16 cellular contexts compared by ENCODE assay signal in the genomic region with DNA sequence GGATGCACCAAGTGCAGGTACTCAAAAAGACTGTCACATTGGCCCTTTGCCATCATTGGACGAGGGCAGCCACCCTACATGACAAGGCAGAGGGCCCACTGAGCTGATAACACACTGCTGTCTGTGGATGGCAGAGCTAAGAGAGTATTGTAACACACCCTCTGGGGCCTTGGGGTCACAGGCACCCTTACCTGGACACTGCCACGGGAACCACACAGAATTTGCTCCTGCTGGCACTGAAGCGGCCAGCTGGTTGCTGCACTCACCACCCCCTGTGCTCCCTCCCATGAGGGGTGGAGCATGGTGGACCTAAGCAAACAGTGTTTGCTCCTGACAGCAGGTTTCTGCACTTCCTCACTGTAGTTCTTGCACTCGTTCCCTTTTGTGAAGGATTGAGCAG.
A peak's percentile ranks its signal among the peaks of the same experiment; 100 is the strongest.
DNase-seq lines count a peak whose midpoint lies in the region; ATAC-seq, FAIRE-seq and TF ChIP-seq lines count a peak whose summit lies in the region.
"Had no signal": no experiment of that assay in that cellular context is flagged by ENCODE, and none has a peak within 500 bp of the region (broad histone marks: within the 10 kb centered on the region; RNA-seq: fewer than 3 reads in every experiment).

No MANE protein-coding gene starts in this region.

- H3K4me3 ChIP-seq in K562, result no peak overlapping the region
- no peak overlapping the region for H3K4me3 ChIP-seq in neural progenitor cell
- no peak overlapping the region for H3K4me3 ChIP-seq in hepatocyte
- H3K4me3 ChIP-seq: BLaER1, HAP-1 had no signal

- 10% methylated on average over 4 of the region's 4 CpGs for WGBS in K562 (ENCODE audit: insufficient coverage, low coverage, missing lambda C conversion rate)
- WGBS in hepatocyte (ENCODE audit: low lambda C conversion rate, missing lambda C conversion rate), result 59% methylated on average over 4 of the region's 4 CpGs

- TF ChIP-seq RAD21 in K562 (CRISPR knock-in tag; conservative IDR thresholded peaks at IDR 0.05 in 1 of 2, IDR thresholded peaks at IDR 0.05 in 1 of 2), result no peak

- TF ChIP-seq EP300 in K562 (IDR thresholded peaks at IDR 0.05; ENCODE audit: low read length), result no peak

- H3K36me3 Mint-ChIP-seq in neural progenitor cell, result no peaks in the 10 kb centered on the region
- H3K36me3 Mint-ChIP-seq: CD8-positive, alpha-beta memory T cell had no signal

- H2AFZ ChIP-seq in K562 (ENCODE audit: low read depth, low read length) (no peak overlapping the region; the same call in 1 of the 2 replicates), neural progenitor cell (replicated peaks) (peak overlapping the region; percentile 4), hepatocyte (no peak overlapping the region)

- DNase-seq in NOMO-1 treated with DMSO at 0.1 percent for 48 hours (lab: John Stamatoyannopoulos, UW; ENCODE audit: unreplicated experiment) (peak; percentile 0), NOMO-1 (lab: John Stamatoyannopoulos, UW; ENCODE audit: unreplicated experiment in 2 of 2) (no peak), K562 (ENCODE audit: extremely low read depth in 1 of 4, low spot score in 3 of 4) (no peak), neural progenitor cell (ENCODE audit: low spot score) (peak; percentile 16), NCI-H2227 (lab: John Stamatoyannopoulos, UW; ENCODE audit: unreplicated experiment) (no peak), A172 (ENCODE audit: low spot score) (no peak), NCI-H748 (lab: John Stamatoyannopoulos, UW; ENCODE audit: unreplicated experiment) (no peak), hepatocyte (ENCODE audit: low spot score) (no peak)
- DNase-seq: AML-193; Caco-2; CD8-positive, alpha-beta memory T cell; DMS53 had no signal

- no peak for FAIRE-seq in K562 (lab: Jason Lieb, UNC)

- intact Hi-C loops in K562 (cut with micrococcal nuclease), result no loop called here

- CTCF ChIA-PET in K562 (lab: Yijun Ruan, JAX; ENCODE audit: low intra/inter-chr PET ratio), result no interaction called here

- no TSS peak for BruUV-seq in K562 (replicated peaks; lab: Mats Ljungman, UMichigan)

- H3K27me3 ChIP-seq in K562 (ENCODE audit: control insufficient read depth in 2 of 2, insufficient read depth in 2 of 2, low read length in 2 of 2) (0 out of 5 replicates have a peak, but pooled peaks cover 0 to 4% of the 10 kb centered on the region in 2 experiments), neural progenitor cell (no peaks in the 10 kb centered on the region), hepatocyte (no peaks in the 10 kb centered on the region)
- H3K27me3 ChIP-seq: BLaER1 had no signal

- H3K27ac Mint-ChIP-seq in neural progenitor cell, result no peak overlapping the region
- H3K27ac Mint-ChIP-seq: CD8-positive, alpha-beta memory T cell; IgD-negative memory B cell had no signal

- no peaks in the 10 kb centered on the region for H4K20me1 ChIP-seq in K562 (replicated peaks; ENCODE audit: control insufficient read depth, insufficient read depth, low read length)
- no peaks in the 10 kb centered on the region for H4K20me1 ChIP-seq in neural progenitor cell (ENCODE audit: low read depth)
- H4K20me1 ChIP-seq in hepatocyte (ENCODE audit: insufficient read depth, poor library complexity, severe bottlenecking), result no peaks in the 10 kb centered on the region
- H4K20me1 ChIP-seq: BLaER1 had no signal

- H3K79me2 ChIP-seq in K562 (ENCODE audit: control insufficient read depth, insufficient read depth, low read length) (no peaks in the 10 kb centered on the region), neural progenitor cell (ENCODE audit: low read depth) (no peaks in the 10 kb centered on the region), hepatocyte (no peaks in the 10 kb centered on the region)

- in situ Hi-C loops in K562 (cut with MboI), result no loop called here

- no peaks in the 10 kb centered on the region for H3K36me3 ChIP-seq in K562 (ENCODE audit: control insufficient read depth, insufficient read depth, low read length)
- no peaks in the 10 kb centered on the region for H3K36me3 ChIP-seq in neural progenitor cell
- H3K36me3 ChIP-seq in hepatocyte (replicated peaks; ENCODE audit: insufficient read depth, low read depth), result no peaks in the 10 kb centered on the region
- H3K36me3 ChIP-seq: BLaER1, HAP-1 had no signal

- H3K4me2 ChIP-seq in K562 (ENCODE audit: insufficient read depth, low read length), result no peak overlapping the region
- H3K4me2 ChIP-seq in neural progenitor cell, result no peak overlapping the region
- no peak overlapping the region for H3K4me2 ChIP-seq in hepatocyte
- H3K4me2 ChIP-seq: BLaER1 had no signal

- peak; percentile 39; the same call in 1 of the 3 replicates for ATAC-seq in K562

- no peak for TF ChIP-seq CTCF in K562 (IDR thresholded peaks at IDR 0.05 in 2 of 3, conservative IDR thresholded peaks at IDR 0.05 in 1 of 3; ENCODE audit: insufficient read depth in 2 of 3, low read depth in 1 of 3, low read length in 3 of 3)
- TF ChIP-seq CTCF in neural progenitor cell (IDR thresholded peaks at IDR 0.05), result no peak
- TF ChIP-seq CTCF in hepatocyte (IDR thresholded peaks at IDR 0.05; ENCODE audit: poor library complexity), result no peak

- no peak overlapping the region for H3K4me3 Mint-ChIP-seq in neural progenitor cell
- H3K4me3 Mint-ChIP-seq: CD8-positive, alpha-beta memory T cell; IgD-negative memory B cell had no signal

- no peaks in the 10 kb centered on the region for H3F3A ChIP-seq in neural progenitor cell (ENCODE audit: low read depth)

- H3K9ac ChIP-seq in K562 (ENCODE audit: insufficient read depth in 1 of 2, low read depth in 2 of 2, low read length in 2 of 2), result 0 out of 4 replicates have a peak overlapping the region, but pooled peaks of 1 of the 2 experiments have one; percentile 31
- H3K9ac ChIP-seq in neural progenitor cell, result no peak overlapping the region
- H3K9ac ChIP-seq: BLaER1 had no signal

- POLR2A ChIA-PET in K562 (lab: Yijun Ruan, JAX), result interaction anchor here (0.9 kb wide), 1 partner anchor 12 kb away, joined by 3 read pairs; no protein-coding TSS in a partner anchor

- no peaks in the 10 kb centered on the region for H3K9me2 ChIP-seq in hepatocyte (replicated peaks; ENCODE audit: insufficient read depth)

- H3K4me1 ChIP-seq in K562 (replicated peaks in 1 of 2; ENCODE audit: control insufficient read depth in 2 of 2, insufficient read depth in 2 of 2, low read length in 2 of 2) (no peaks in the 10 kb centered on the region; a peak in 1 of 5 replicates), neural progenitor cell (peaks cover 4% of the 10 kb centered on the region), hepatocyte (ENCODE audit: insufficient read depth) (peaks cover 4% of the 10 kb centered on the region)
- H3K4me1 ChIP-seq: BLaER1, Caco-2, HAP-1 had no signal

- H3K4me1 Mint-ChIP-seq in neural progenitor cell, result no peaks in the 10 kb centered on the region
- H3K4me1 Mint-ChIP-seq: CD8-positive, alpha-beta memory T cell; IgD-negative memory B cell had no signal

- H3K27ac ChIP-seq in K562 (ENCODE audit: extremely low read depth, low read depth, low read length) (no peak overlapping the region), neural progenitor cell (no peak overlapping the region), hepatocyte (no peak overlapping the region)
- H3K27ac ChIP-seq: 22Rv1, BLaER1 had no signal

- TF ChIP-seq POLR2A in K562 (conservative IDR thresholded peaks at IDR 0.05), result no peak

- peaks cover 29% of the 10 kb centered on the region for H3K27me3 Mint-ChIP-seq in neural progenitor cell (ENCODE audit: insufficient read depth, low read depth)
- H3K27me3 Mint-ChIP-seq: CD8-positive, alpha-beta memory T cell; IgD-negative memory B cell had no signal

- H3K9me3 Mint-ChIP-seq in neural progenitor cell, result peaks cover 2% of the 10 kb centered on the region

- no peaks in the 10 kb centered on the region for H3K9me3 ChIP-seq in K562 (replicated peaks; ENCODE audit: control insufficient read depth, insufficient read depth, low read depth, low read length)
- no peaks in the 10 kb centered on the region for H3K9me3 ChIP-seq in neural progenitor cell (ENCODE audit: low read depth)
- no peaks in the 10 kb centered on the region for H3K9me3 ChIP-seq in hepatocyte (ENCODE audit: low read depth)
- H3K9me3 ChIP-seq: Caco-2, HAP-1 had no signal

- H3K9me1 ChIP-seq in K562 (ENCODE audit: control insufficient read depth, insufficient read depth, low read length), result no peaks in the 10 kb centered on the region

TF ChIP-seq in K562, 482 proteins besides CTCF, POLR2A, EP300 and RAD21:
- TF ChIP-seq SIX5 (IDR thresholded peaks at IDR 0.05; ENCODE audit: borderline replicate concordance in 1 of 2, insufficient read depth in 1 of 2, low read depth in 1 of 2, low read length in 2 of 2) (no peak), L3MBTL2 (IDR thresholded peaks at IDR 0.05) (no peak), PHF20 (IDR thresholded peaks at IDR 0.05; ENCODE audit: partially characterized antibody) (no peak), PCBP2 (IDR thresholded peaks at IDR 0.05; ENCODE audit: low read depth, low read length, poor library complexity, severe bottlenecking) (no peak), HMG20B (CRISPR knock-in tag; IDR thresholded peaks at IDR 0.05) (no peak), SPI1 (IDR thresholded peaks at IDR 0.05; ENCODE audit: borderline replicate concordance, low read depth, low read length) (peak; percentile 49; the same call in 1 of the 2 replicates)
TF ChIP-seq in K562: peak in this region for 1.

Comparison
In these comparisons a context has a peak if more than half of its experiments do, and no peak if none do; other contexts are left out.
1. DNase-seq: peak in NOMO-1 treated with DMSO at 0.1 percent for 48 hours (single experiment) and neural progenitor cell (single experiment); none in NOMO-1 (0 of 2), K562 (0 of 4), NCI-H2227 (single experiment), A172 (single experiment), NCI-H748 (single experiment) and hepatocyte (single experiment).